8 cellular contexts compared by ENCODE assay signal in the genomic region with DNA sequence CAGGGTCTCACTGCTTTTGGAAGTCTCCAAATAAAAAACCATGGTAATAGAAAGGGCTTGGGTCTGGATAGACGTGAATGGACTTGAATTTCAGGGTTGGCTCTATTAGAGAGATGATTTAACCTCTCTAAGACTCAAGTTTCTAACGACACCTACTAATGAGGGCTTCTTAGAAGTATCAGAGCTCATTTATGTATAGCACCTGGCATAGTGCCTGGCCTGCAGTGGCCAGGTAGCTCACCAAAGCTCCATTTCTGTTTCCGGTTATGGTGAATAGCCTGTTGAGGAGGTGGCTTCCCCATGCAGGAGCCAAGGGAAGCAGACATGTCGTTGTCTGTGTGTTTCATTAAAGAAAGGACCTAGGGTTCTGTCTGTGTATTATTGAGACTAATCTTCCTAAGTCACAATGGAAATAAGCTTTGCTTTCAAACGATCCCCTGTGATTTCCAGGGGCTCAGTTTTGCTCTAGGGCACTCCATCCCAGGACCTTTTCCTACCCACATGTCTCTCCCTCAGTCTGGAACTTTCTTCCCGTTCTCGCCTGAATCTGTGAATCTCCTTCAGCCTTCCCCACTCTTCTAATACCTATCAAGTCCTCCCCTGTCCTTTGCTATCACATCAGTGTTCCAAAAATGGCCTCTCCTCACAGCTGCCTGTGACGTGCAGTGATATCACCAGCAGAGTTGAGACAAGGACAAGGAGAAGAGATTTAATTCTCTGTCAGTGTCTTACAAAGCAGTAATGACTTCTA.
DNase-seq lines count a peak whose midpoint lies in the region; ATAC-seq and FAIRE-seq lines count a peak whose summit lies in the region.
"Had no signal": no experiment of that assay in that cellular context is flagged by ENCODE, and none has a peak within 500 bp of the region (broad histone marks: within the 10 kb centered on the region; RNA-seq: fewer than 3 reads in every experiment).

No MANE protein-coding gene starts in this region.

- peak overlapping the region; percentile 18 to 51 for H3K27ac Mint-ChIP-seq in T-cell
- no peak overlapping the region for H3K27ac Mint-ChIP-seq in activated T-helper 2 cell treated with anti-CD3 and anti-CD28 coated beads, Interferon-gamma antibody, Interleukin-2, Interleukin-4, amounts not matched to agents 10 μg/mL and 5 μg/mL and 100 μg/mL, durations not matched to agents 14 hours and 24 hours and 36 hours

- H3K4me1 Mint-ChIP-seq in T-cell = peaks cover 28 to 41% (median 40%) of the 10 kb centered on the region in 3 donors
- H3K4me1 Mint-ChIP-seq in activated T-helper 2 cell treated with anti-CD3 and anti-CD28 coated beads, Interferon-gamma antibody, Interleukin-2, Interleukin-4, amounts not matched to agents 10 μg/mL and 5 μg/mL and 100 μg/mL, durations not matched to agents 14 hours and 24 hours and 36 hours (ENCODE audit: low read depth) = peaks cover 20% of the 10 kb centered on the region

- DNase-seq in GM19239 (ENCODE audit: insufficient read length, low spot score) = no peak
- DNase-seq in T-cell = no peak
- peak; percentile 18 for DNase-seq in left kidney (ENCODE audit: low read depth, low spot score)
- no peak for DNase-seq in stimulated activated CD4-positive, alpha-beta T cell treated with anti-CD3 and anti-CD28 coated beads, Interleukin-2, amount 100 ng/mL, for 24 hours
- DNase-seq in activated T-helper 2 cell treated with anti-CD3 and anti-CD28 coated beads, Interferon-gamma antibody, Interleukin-2, Interleukin-4, amounts not matched to agents 10 μg/mL and 5 μg/mL and 100 μg/mL, durations not matched to agents 14 hours and 24 hours and 36 hours (ENCODE audit: low spot score) = no peak

- H3K36me3 ChIP-seq in stomach smooth muscle (ENCODE audit: control insufficient read depth in 2 of 2, insufficient read depth in 2 of 2, low read length in 2 of 2) = peaks cover 0 to 4% of the 10 kb centered on the region in 2 donors

- ATAC-seq in T-cell (replicated peaks in 1 of 4) = no peak
- ATAC-seq in GM19328 (IDR thresholded peaks at IDR 0.05; ENCODE audit: unreplicated experiment) = no peak

- H3K27me3 ChIP-seq in stomach smooth muscle (ENCODE audit: control insufficient read depth in 1 of 2, insufficient read depth in 2 of 2, low read length in 2 of 2) = no peaks in the 10 kb centered on the region

- H3K27ac ChIP-seq in stomach smooth muscle (ENCODE audit: low read length) = peak overlapping the region; percentile 99

- no peaks in the 10 kb centered on the region for H3K9me3 ChIP-seq in stomach smooth muscle (ENCODE audit: control insufficient read depth in 2 of 2, low read length in 2 of 2)

- H3K27me3 Mint-ChIP-seq in T-cell = no peaks in the 10 kb centered on the region
- H3K27me3 Mint-ChIP-seq in activated T-helper 2 cell treated with anti-CD3 and anti-CD28 coated beads, Interferon-gamma antibody, Interleukin-2, Interleukin-4, amounts not matched to agents 10 μg/mL and 5 μg/mL and 100 μg/mL, durations not matched to agents 14 hours and 24 hours and 36 hours (ENCODE audit: low read depth) = no peaks in the 10 kb centered on the region

- peak; percentile 28 for FAIRE-seq in GM19239 (lab: Jason Lieb, UNC)
- FAIRE-seq: keratinocyte had no signal

- peaks cover 73% of the 10 kb centered on the region for H3K4me1 ChIP-seq in stomach smooth muscle (ENCODE audit: control insufficient read depth, insufficient read depth, low read length)

- H3K9me3 Mint-ChIP-seq in T-cell = no peaks in the 10 kb centered on the region
- no peaks in the 10 kb centered on the region for H3K9me3 Mint-ChIP-seq in activated T-helper 2 cell treated with anti-CD3 and anti-CD28 coated beads, Interferon-gamma antibody, Interleukin-2, Interleukin-4, amounts not matched to agents 10 μg/mL and 5 μg/mL and 100 μg/mL, durations not matched to agents 14 hours and 24 hours and 36 hours

- intact Hi-C loops in activated T-helper 2 cell treated with anti-CD3 and anti-CD28 coated beads, Interferon-gamma antibody, Interleukin-2, Interleukin-4, amounts not matched to agents 10 μg/mL and 5 μg/mL and 100 μg/mL, durations not matched to agents 14 hours and 24 hours and 36 hours (cut with micrococcal nuclease) = no loop called here

- POLR2A ChIA-PET in T-cell (lab: Charles Lee) = no interaction called here

- H3K4me3 Mint-ChIP-seq in T-cell = no peak overlapping the region
- no peak overlapping the region for H3K4me3 Mint-ChIP-seq in activated T-helper 2 cell treated with anti-CD3 and anti-CD28 coated beads, Interferon-gamma antibody, Interleukin-2, Interleukin-4, amounts not matched to agents 10 μg/mL and 5 μg/mL and 100 μg/mL, durations not matched to agents 14 hours and 24 hours and 36 hours (ENCODE audit: low read depth)

- CTCF ChIA-PET in T-cell (lab: Charles Lee) = interaction anchor here (0.5 to 1.3 kb wide), 3 partner anchors 180 to 1549 kb away, joined by 3 to 4 read pairs (median 3); no protein-coding TSS in a partner anchor

- H3K9ac ChIP-seq in stomach smooth muscle (ENCODE audit: low read length in 2 of 2) = peak overlapping the region; percentile 67 to 79

- H3K4me3 ChIP-seq in stomach smooth muscle (ENCODE audit: low read length in 2 of 2) = peak overlapping the region in 1 of 2 donors; percentile 22

- peaks cover 43% of the 10 kb centered on the region for H3K36me3 Mint-ChIP-seq in T-cell
- peaks cover 59% of the 10 kb centered on the region for H3K36me3 Mint-ChIP-seq in activated T-helper 2 cell treated with anti-CD3 and anti-CD28 coated beads, Interferon-gamma antibody, Interleukin-2, Interleukin-4, amounts not matched to agents 10 μg/mL and 5 μg/mL and 100 μg/mL, durations not matched to agents 14 hours and 24 hours and 36 hours (ENCODE audit: low read depth)
